ENCODE assay signal across 2 cellular contexts in genomic region chr12:124835652-124836410, GRCh38.
A peak's percentile ranks its signal among the peaks of the same experiment; 100 is the strongest.
TF ChIP-seq lines count a peak whose summit lies in the region.

No MANE protein-coding gene starts in this region.

TF ChIP-seq in IMR-90, 13 proteins besides CTCF, POLR2A, EP300 and RAD21:
- TF ChIP-seq RFX5 (IDR thresholded peaks at IDR 0.05; ENCODE audit: low read depth, low read length) (no peak), USF2 (IDR thresholded peaks at IDR 0.05; ENCODE audit: low read depth, low read length) (no peak)

TF ChIP-seq in HepG2, 621 proteins besides CTCF, POLR2A, EP300 and RAD21:
- TF ChIP-seq NONO (IDR thresholded peaks at IDR 0.05) = no peak
- TF ChIP-seq NONO (CRISPR knock-in tag; conservative IDR thresholded peaks at IDR 0.05) = no peak
- no peak for TF ChIP-seq ZFP36 (IDR thresholded peaks at IDR 0.05; ENCODE audit: borderline replicate concordance, low read depth, low read length, partially characterized antibody)
- TF ChIP-seq IKZF1 (IDR thresholded peaks at IDR 0.05) = no peak
- TF ChIP-seq SIX1 (CRISPR knock-in tag; IDR thresholded peaks at IDR 0.05; ENCODE audit: borderline replicate concordance) = no peak
- TF ChIP-seq ZNF24 (IDR thresholded peaks at IDR 0.05) = peak; percentile 66; the same call in 1 of the 2 replicates
- no peak for TF ChIP-seq TAF15 (IDR thresholded peaks at IDR 0.05; ENCODE audit: low read depth, low read length, poor library complexity, severe bottlenecking)
- no peak for TF ChIP-seq DPF2 (CRISPR knock-in tag; IDR thresholded peaks at IDR 0.05; ENCODE audit: borderline replicate concordance, low read depth)
- no peak for TF ChIP-seq TOE1 (CRISPR knock-in tag; IDR thresholded peaks at IDR 0.05)
- no peak for TF ChIP-seq RORA (CRISPR knock-in tag; IDR thresholded peaks at IDR 0.05)
- TF ChIP-seq RAD51 (IDR thresholded peaks at IDR 0.05; ENCODE audit: borderline replicate concordance) = no peak
- no peak for TF ChIP-seq MTF2 (CRISPR knock-in tag; IDR thresholded peaks at IDR 0.05; ENCODE audit: borderline replicate concordance)
- no peak for TF ChIP-seq POLR2AphosphoS5 (IDR thresholded peaks at IDR 0.05; ENCODE audit: low read depth, low read length)
- TF ChIP-seq TCF12 (IDR thresholded peaks at IDR 0.05) = no peak
- TF ChIP-seq TCF12 (CRISPR knock-in tag; IDR thresholded peaks at IDR 0.05) = no peak
- TF ChIP-seq CEBPB (IDR thresholded peaks at IDR 0.05; ENCODE audit: borderline replicate concordance, low read depth, low read length) = no peak
- TF ChIP-seq PRPF4 (IDR thresholded peaks at IDR 0.05; ENCODE audit: low read depth, low read length, poor library complexity, severe bottlenecking) = no peak
- TF ChIP-seq ZNF687 (CRISPR knock-in tag; IDR thresholded peaks at IDR 0.05) = peak; percentile 16; the same call in 1 of the 2 replicates
- TF ChIP-seq SALL1 (CRISPR knock-in tag; IDR thresholded peaks at IDR 0.05) = no peak
- TF ChIP-seq ZNF670 (CRISPR knock-in tag; IDR thresholded peaks at IDR 0.05; ENCODE audit: borderline replicate concordance) = no peak
